In the genomic region with DNA sequence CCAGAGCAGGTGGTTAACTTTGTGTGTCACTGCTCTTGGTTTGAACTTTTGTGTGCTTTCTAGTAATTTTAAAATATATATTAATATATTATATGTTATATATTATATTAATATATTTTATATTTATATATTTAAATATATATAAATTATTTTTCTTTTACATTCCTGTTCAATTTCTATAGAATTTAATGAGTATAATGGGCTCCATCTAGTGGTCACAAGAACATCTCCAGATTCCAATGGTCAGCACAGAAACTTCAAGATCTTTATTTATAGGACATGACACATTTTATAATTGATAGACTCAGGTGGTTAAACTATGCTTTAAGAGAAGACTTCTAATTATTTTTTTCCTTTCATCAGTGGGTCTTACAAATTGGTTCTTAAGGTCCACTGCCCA, we compare ENCODE assay signal across 9 cellular contexts. TPM values are rescaled to one million over a fixed set of nuclear protein-coding genes. Genes with fewer than 3 reads are reported as not detected.
DNase-seq lines count a peak whose midpoint lies in the region; ATAC-seq and TF ChIP-seq lines count a peak whose summit lies in the region.
"Had no signal": no experiment of that assay in that cellular context is flagged by ENCODE, and none has a peak within 500 bp of the region (broad histone marks: within the 10 kb centered on the region; RNA-seq: fewer than 3 reads in every experiment).

No MANE protein-coding gene starts in this region.

- H3K79me2 ChIP-seq in PC-9 (ENCODE audit: low read depth) = no peaks in the 10 kb centered on the region

- H3K4me2 ChIP-seq in PC-9 = no peak overlapping the region

- peaks cover 85% of the 10 kb centered on the region for H3K27me3 ChIP-seq in PC-9 (ENCODE audit: insufficient read depth, low read depth)
- H3K27me3 ChIP-seq in thyroid gland = no peaks in the 10 kb centered on the region

- intact Hi-C loops in PC-9 (cut with micrococcal nuclease; ENCODE audit: unreplicated experiment) (loop anchor here (1.0 kb wide), 1 partner anchor 271 kb away; no protein-coding TSS in a partner anchor), thyroid gland (cut with DNase I) (loop anchor here (5.0 kb wide), 1 partner anchor 269 kb away; no protein-coding TSS in a partner anchor)

- H3K36me3 ChIP-seq in PC-9 (ENCODE audit: low read depth) (no peaks in the 10 kb centered on the region), thyroid gland (no peaks in the 10 kb centered on the region)

- H3K9me3 ChIP-seq in PC-9 (ENCODE audit: insufficient read depth, low read depth) (no peaks in the 10 kb centered on the region), thyroid gland (no peaks in the 10 kb centered on the region)

- TF ChIP-seq CTCF in PC-9 (conservative IDR thresholded peaks at IDR 0.05) (peak; percentile 56), fibroblast of mammary gland (conservative IDR thresholded peaks at IDR 0.05; ENCODE audit: control insufficient read depth, insufficient read depth, low read depth, low read length) (peak; percentile 38), thyroid gland (IDR thresholded peaks at IDR 0.05) (peak in 5 of 6 experiments; percentile 14 to 54 (median 42))

- H2AFZ ChIP-seq in PC-9 = no peak overlapping the region

- no peaks in the 10 kb centered on the region for H4K20me1 ChIP-seq in PC-9 (ENCODE audit: insufficient read depth)

- no peaks in the 10 kb centered on the region for H3F3A ChIP-seq in PC-9 (ENCODE audit: insufficient read depth, low read depth)

- POLR2A ChIA-PET in PC-9 (lab: Charles Lee; ENCODE audit: unreplicated experiment) = no interaction called here

- no peaks in the 10 kb centered on the region for H3K9me2 ChIP-seq in PC-9 (ENCODE audit: insufficient read depth)

- no peak overlapping the region for H3K4me3 ChIP-seq in PC-9
- H3K4me3 ChIP-seq in fibroblast of mammary gland (ENCODE audit: control insufficient read depth, low read depth, low read length) = no peak overlapping the region
- no peak overlapping the region for H3K4me3 ChIP-seq in thyroid gland (replicated peaks in 1 of 3)
- H3K4me3 ChIP-seq: lung had no signal

- H3K4me1 ChIP-seq in PC-9 (replicated peaks; ENCODE audit: insufficient read depth) = no peaks in the 10 kb centered on the region
- peaks cover 9 to 36% of the 10 kb centered on the region in 2 donors for H3K4me1 ChIP-seq in thyroid gland

- no peak for TF ChIP-seq POLR2A in thyroid gland (IDR thresholded peaks at IDR 0.05)

- no peak for ATAC-seq in GM19397 (IDR thresholded peaks at IDR 0.05; ENCODE audit: unreplicated experiment)

- CTCF ChIA-PET in PC-9 (lab: Charles Lee) = no interaction called here

- H3K27ac ChIP-seq in PC-9 (no peak overlapping the region), thyroid gland (peak overlapping the region in 2 of 3 donors; percentile 60 to 83)

- no TSS peak for BruUV-seq in PC-9 (replicated peaks; lab: Mats Ljungman, UMichigan)

- DNase-seq in SIG-M5 treated with dmso at 0.1 percent for 504 hours (lab: John Stamatoyannopoulos, UW; ENCODE audit: unreplicated experiment) (peak; percentile 67), SIG-M5 (lab: John Stamatoyannopoulos, UW) (no peak), PC-9 (peak in 1 of 2 experiments; percentile 45), fibroblast of mammary gland (ENCODE audit: low read depth) (peak; percentile 21), thyroid gland (no peak), Ammon's horn (ENCODE audit: low spot score) (no peak)
- no peak for DNase-seq in stimulated activated CD4-positive, alpha-beta T cell treated with anti-CD3 and anti-CD28 coated beads, Interleukin-1b, Interleukin-23, amount 100 ng/mL, for 48 hours

RNA-seq across cellular contexts. Expression of gene COL23A1, which starts 39.1 kb away (rescaled TPM):
- not detected in 2 replicates for total RNA-seq in PC-9 (2021)
- 100 to 1,000 TPM in 2 of 4 donors, 10 to 100 TPM in 2; 76.6 to 108 (median 95.7) TPM for total RNA-seq in thyroid gland

Comparison
In these comparisons a context has a peak if more than half of its experiments do, and no peak if none do; other contexts are left out.
1. DNase-seq: peak in SIG-M5 treated with dmso at 0.1 percent for 504 hours (single experiment) and fibroblast of mammary gland (single experiment); none in SIG-M5 (single experiment), thyroid gland (0 of 2), Ammon's horn (single experiment) and stimulated activated CD4-positive, alpha-beta T cell treated with anti-CD3 and anti-CD28 coated beads, Interleukin-1b, Interleukin-23, amount 100 ng/mL, for 48 hours (single experiment).
2. RNA of gene COL23A1, which starts 39.1 kb away (total RNA-seq): 76.6 to 108 TPM in thyroid gland; not detected in PC-9; every median in the first group is over 10 times any median in the second.
3. Peak in every context shown above with its lines, with median percentiles within 50 percentile points of each other: CTCF ChIP-seq.